14 cellular contexts compared by ENCODE assay signal in the genomic region with DNA sequence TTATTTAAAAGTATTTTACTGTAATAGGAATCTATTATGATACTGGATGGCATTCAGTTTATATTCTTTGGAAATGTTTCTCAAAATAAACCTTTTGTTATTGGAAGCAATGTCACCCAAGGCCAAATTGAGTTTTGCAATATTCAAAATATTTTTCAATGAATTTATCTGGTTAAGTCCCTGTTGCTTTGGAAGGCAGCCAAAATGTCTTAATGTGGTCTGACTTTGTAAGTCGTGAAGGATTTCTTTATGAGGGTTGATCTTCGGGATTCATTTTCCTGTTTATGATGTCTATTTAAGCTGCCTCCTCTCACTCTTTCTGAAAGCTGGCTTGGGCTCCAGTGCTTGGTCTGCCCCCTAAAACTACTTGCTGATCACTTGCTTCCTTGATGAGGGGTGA.
A peak's percentile ranks its signal among the peaks of the same experiment; 100 is the strongest.
DNase-seq lines count a peak whose midpoint lies in the region; ATAC-seq and TF ChIP-seq lines count a peak whose summit lies in the region.
"Had no signal": no experiment of that assay in that cellular context is flagged by ENCODE, and none has a peak within 500 bp of the region (broad histone marks: within the 10 kb centered on the region; RNA-seq: fewer than 3 reads in every experiment).

No MANE protein-coding gene starts in this region.

- ATAC-seq in HG02970 (IDR thresholded peaks at IDR 0.05; ENCODE audit: low FRiP score, unreplicated experiment) (no peak), GM21381 (IDR thresholded peaks at IDR 0.05; ENCODE audit: unreplicated experiment) (no peak)
- ATAC-seq: activated CD8-positive, alpha-beta T cell treated with anti-CD3 and anti-CD28 coated beads, Interleukin-2, amount 10 ng/mL, durations not matched to agents 7 days and 5 days; naive thymus-derived CD8-positive, alpha-beta T cell had no signal

- DNase-seq in NCI-H1048 (lab: John Stamatoyannopoulos, UW) (peak; percentile 39), breast epithelium (ENCODE audit: low spot score in 2 of 2) (no peak), iris pigment epithelial cell (ENCODE audit: low read depth) (peak; percentile 88), tibial artery (no peak), SKM-1 (lab: John Stamatoyannopoulos, UW; ENCODE audit: unreplicated experiment) (no peak), AG08396 (ENCODE audit: low spot score) (no peak)
- DNase-seq: activated CD8-positive, alpha-beta T cell treated with anti-CD3 and anti-CD28 coated beads, Interleukin-2, amount 10 ng/mL, durations not matched to agents 7 days and 5 days; Calu3; colonic mucosa; naive thymus-derived CD8-positive, alpha-beta T cell; NCI-H146 had no signal

- no peak overlapping the region for H3K4me3 ChIP-seq in breast epithelium
- H3K4me3 ChIP-seq in tibial artery = no peak overlapping the region
- H3K4me3 ChIP-seq: colonic mucosa, skin epidermis had no signal

- peak overlapping the region; percentile 75 to 84 for H3K27ac ChIP-seq in breast epithelium
- H3K27ac ChIP-seq in tibial artery = peak overlapping the region; percentile 74 to 77
- H3K27ac ChIP-seq: colonic mucosa had no signal

- no peak for TF ChIP-seq POLR2A in breast epithelium (IDR thresholded peaks at IDR 0.05)

- peaks cover 6 to 11% of the 10 kb centered on the region in 2 donors for H3K4me1 ChIP-seq in breast epithelium
- H3K4me1 ChIP-seq in tibial artery = peaks cover 0 to 64% (median 55%) of the 10 kb centered on the region in 4 donors
- H3K4me1 ChIP-seq: colonic mucosa had no signal

- TF ChIP-seq CTCF in breast epithelium (IDR thresholded peaks at IDR 0.05) (no peak), tibial artery (IDR thresholded peaks at IDR 0.05) (no peak)

- H3K27me3 ChIP-seq in breast epithelium = no peaks in the 10 kb centered on the region
- H3K27me3 ChIP-seq in tibial artery = no peaks in the 10 kb centered on the region
- H3K27me3 ChIP-seq: colonic mucosa had no signal

- intact Hi-C loops in breast epithelium (cut with DNase I; ENCODE audit: low total_unique reads) (loop anchor here (5.0 kb wide), 1 partner anchor 723 kb away; no protein-coding TSS in a partner anchor), tibial artery (cut with DNase I; ENCODE audit: low total_unique reads) (no loop called here)

- H3K36me3 ChIP-seq in breast epithelium = no peaks in the 10 kb centered on the region
- no peaks in the 10 kb centered on the region for H3K36me3 ChIP-seq in tibial artery
- H3K36me3 ChIP-seq: colonic mucosa had no signal

- H3K9me3 ChIP-seq in breast epithelium = no peaks in the 10 kb centered on the region
- no peaks in the 10 kb centered on the region for H3K9me3 ChIP-seq in tibial artery
- H3K9me3 ChIP-seq: colonic mucosa had no signal

Comparison
In these comparisons a context has a peak if more than half of its experiments do, and no peak if none do; other contexts are left out.
1. DNase-seq: peak in NCI-H1048 (single experiment) and iris pigment epithelial cell (single experiment); none in breast epithelium (0 of 2), tibial artery (0 of 2), SKM-1 (single experiment) and AG08396 (single experiment).